7 cellular contexts compared by ENCODE assay signal in the genomic region with DNA sequence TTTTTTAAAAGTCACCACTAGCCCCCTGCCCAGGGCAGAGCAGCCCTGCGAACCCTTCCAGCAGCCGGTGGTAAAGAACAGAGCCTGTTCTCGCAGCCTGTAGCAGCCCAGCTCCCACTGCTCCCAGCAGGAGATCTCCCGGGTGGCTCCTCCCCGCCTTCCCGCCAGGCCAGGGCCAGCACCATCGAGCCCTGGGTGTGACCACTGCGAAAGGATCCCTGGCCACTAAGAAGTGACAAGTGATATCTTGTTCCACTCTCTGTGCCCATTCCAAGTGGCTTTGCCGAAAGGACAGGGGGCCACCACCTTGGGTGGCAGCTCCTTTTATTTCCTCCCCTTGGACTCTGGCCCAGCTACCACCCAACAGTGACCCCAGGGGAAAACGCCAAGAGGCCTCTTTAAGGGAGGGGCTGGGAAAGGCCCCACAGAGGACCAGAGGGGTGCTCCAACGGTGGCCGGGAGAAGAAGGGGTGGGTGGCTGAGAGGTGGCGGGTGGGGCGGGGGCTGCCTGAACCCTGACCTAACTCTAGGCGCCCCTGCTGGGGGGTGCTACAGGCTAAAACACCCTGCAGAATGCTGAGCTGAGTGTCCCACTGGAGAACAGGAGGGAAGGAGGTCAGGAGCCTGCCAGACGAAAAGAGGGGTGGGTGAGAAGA. TPM values are rescaled to one million over a fixed set of nuclear protein-coding genes. Genes with fewer than 3 reads are reported as not detected.
DNase-seq lines count a peak whose midpoint lies in the region; ATAC-seq and TF ChIP-seq lines count a peak whose summit lies in the region.

No MANE protein-coding gene starts in this region.

- intact Hi-C loops in spleen (cut with DNase I; ENCODE audit: low total_unique reads): no loop called here

- no peaks in the 10 kb centered on the region for H3K36me3 ChIP-seq in HUES6 (ENCODE audit: control insufficient read depth, insufficient read depth, low read length)
- no peaks in the 10 kb centered on the region for H3K36me3 ChIP-seq in iPS DF 6.9 (ENCODE audit: control insufficient read depth, insufficient read depth, low read length)
- peaks cover 0 to 12% (median 0%) of the 10 kb centered on the region in 6 donors for H3K36me3 ChIP-seq in spleen

- no peaks in the 10 kb centered on the region for H3K36me3 Mint-ChIP-seq in activated naive CD8-positive, alpha-beta T cell treated with anti-CD3 and anti-CD28 coated beads for 36 hours

- WGBS in iPS DF 6.9 (ENCODE audit: insufficient coverage, insufficient read length): no CpG with 5 or more reads among the region's 16 CpGs
- 54 to 74% (median 64%) methylated on average over 15 to 16 of the region's 16 CpGs for WGBS in spleen, 5 donors

- H3K4me3 ChIP-seq in HUES6 (ENCODE audit: low read depth, low read length) (peak overlapping the region; percentile 64), iPS DF 6.9 (ENCODE audit: low read length) (peak overlapping the region; percentile 40; the same call in 1 of the 2 replicates), spleen (peak overlapping the region; percentile 62 to 94 (median 84))

- peak overlapping the region; percentile 25 for H3K27ac Mint-ChIP-seq in activated naive CD8-positive, alpha-beta T cell treated with anti-CD3 and anti-CD28 coated beads for 36 hours

- H3K9me3 Mint-ChIP-seq in activated naive CD8-positive, alpha-beta T cell treated with anti-CD3 and anti-CD28 coated beads for 36 hours: no peaks in the 10 kb centered on the region

- DNase-seq in activated naive CD8-positive, alpha-beta T cell treated with anti-CD3 and anti-CD28 coated beads for 36 hours: no peak
- no peak for DNase-seq in iPS DF 6.9 (ENCODE audit: low read depth, low spot score)
- no peak for DNase-seq in spleen
- DNase-seq in NCI-H1048 (lab: John Stamatoyannopoulos, UW): no peak

- peak overlapping the region; percentile 72 for H3K4me3 Mint-ChIP-seq in activated naive CD8-positive, alpha-beta T cell treated with anti-CD3 and anti-CD28 coated beads for 36 hours

- H3K27me3 Mint-ChIP-seq in activated naive CD8-positive, alpha-beta T cell treated with anti-CD3 and anti-CD28 coated beads for 36 hours: no peaks in the 10 kb centered on the region

- no peak for ATAC-seq in HG03095 (IDR thresholded peaks at IDR 0.05; ENCODE audit: unreplicated experiment)
- no peak for ATAC-seq in GM21786 (IDR thresholded peaks at IDR 0.05; ENCODE audit: unreplicated experiment)

- no peak for TF ChIP-seq POLR2A in spleen (IDR thresholded peaks at IDR 0.05)

- H3K9ac ChIP-seq in HUES6 (ENCODE audit: low read length): peak overlapping the region; percentile 69

- H3K27me3 ChIP-seq in HUES6 (ENCODE audit: control insufficient read depth, insufficient read depth, low read length) (peaks cover 23% of the 10 kb centered on the region), iPS DF 6.9 (ENCODE audit: control insufficient read depth, insufficient read depth, low read length) (no peaks in the 10 kb centered on the region; the same call in 1 of the 2 replicates), spleen (replicated peaks in 1 of 7) (peaks cover 0 to 47% (median 0%) of the 10 kb centered on the region in 7 donors)

- H3K4me1 ChIP-seq in HUES6 (ENCODE audit: control insufficient read depth, insufficient read depth, low read length): peaks cover 59% of the 10 kb centered on the region
- H3K4me1 ChIP-seq in iPS DF 6.9 (ENCODE audit: control insufficient read depth, insufficient read depth, low read length): peaks cover 12% of the 10 kb centered on the region
- peaks cover 38 to 79% (median 72%) of the 10 kb centered on the region in 6 donors for H3K4me1 ChIP-seq in spleen

- no peak for TF ChIP-seq CTCF in spleen (IDR thresholded peaks at IDR 0.05 in 8 of 11, conservative IDR thresholded peaks at IDR 0.05 in 3 of 11)

- H3K4me1 Mint-ChIP-seq in activated naive CD8-positive, alpha-beta T cell treated with anti-CD3 and anti-CD28 coated beads for 36 hours: peaks cover 3% of the 10 kb centered on the region

- no peaks in the 10 kb centered on the region for H3K9me3 ChIP-seq in HUES6 (ENCODE audit: control insufficient read depth, insufficient read depth, low read depth, low read length)
- no peaks in the 10 kb centered on the region for H3K9me3 ChIP-seq in iPS DF 6.9 (ENCODE audit: control insufficient read depth, insufficient read depth, low read length)
- no peaks in the 10 kb centered on the region for H3K9me3 ChIP-seq in spleen

- H3K27ac ChIP-seq in HUES6 (ENCODE audit: low read depth, low read length) (no peak overlapping the region), iPS DF 6.9 (ENCODE audit: low read length) (no peak overlapping the region), spleen (peak overlapping the region; percentile 61 to 95 (median 92))

RNA-seq across cellular contexts. Expression of a gene that starts 1.6 kb away (rescaled TPM):
- total RNA-seq in activated naive CD8-positive, alpha-beta T cell treated with anti-CD3 and anti-CD28 coated beads for 36 hours: 1 to 10 TPM; 5.3 to 5.6 TPM
- 10 to 100 TPM; 17.0 to 34.9 (median 26.5) TPM for total RNA-seq in spleen
- polyA plus RNA-seq in spleen: 1 to 10 TPM; 2.1 to 7.9 (median 2.4) TPM

RNA-seq across cellular contexts. Expression of a gene that starts 25.2 kb away (rescaled TPM):
- 10 to 100 TPM; 27.2 to 28.7 TPM for total RNA-seq in activated naive CD8-positive, alpha-beta T cell treated with anti-CD3 and anti-CD28 coated beads for 36 hours
- 10 to 100 TPM; 23.3 to 31.3 (median 25.8) TPM for total RNA-seq in spleen
- 10 to 100 TPM; 10.7 to 28.9 (median 14.8) TPM for polyA plus RNA-seq in spleen

Comparison
In these comparisons a context has a peak if more than half of its experiments do, and no peak if none do; other contexts are left out.
1. H3K27ac ChIP-seq: peak in spleen (8 of 8); none in HUES6 (single experiment) and iPS DF 6.9 (single experiment).
2. Peak in every context shown above with its lines, with median percentiles within 50 percentile points of each other: H3K4me3 ChIP-seq.